In genomic region chr12:101280006-101280505, GRCh38 we compare ENCODE assay signal across 1 cellular context.
TF ChIP-seq lines count a peak whose summit lies in the region.

Gene UTP20 (plus strand): TSS chr12:101280105. CDS start chr12:101280283, 178 bp downstream.

TF ChIP-seq in HepG2, 621 proteins besides CTCF, POLR2A, EP300 and RAD21 (continued from another document and continues in another):
- TF ChIP-seq SRSF9 (IDR thresholded peaks at IDR 0.05; ENCODE audit: borderline replicate concordance, insufficient read depth, low read depth, low read length, poor library complexity, severe bottlenecking): no peak
- no peak for TF ChIP-seq ZNF329 (CRISPR knock-in tag; IDR thresholded peaks at IDR 0.05; ENCODE audit: low read depth)
- TF ChIP-seq ZNF678 (CRISPR knock-in tag; IDR thresholded peaks at IDR 0.05): no peak
- no peak for TF ChIP-seq ZNF782 (CRISPR knock-in tag; IDR thresholded peaks at IDR 0.05; ENCODE audit: borderline replicate concordance)
- TF ChIP-seq ZNF710 (CRISPR knock-in tag; IDR thresholded peaks at IDR 0.05; ENCODE audit: borderline replicate concordance): peak; percentile 63; the same call in 1 of the 2 replicates
- TF ChIP-seq YEATS2 (CRISPR knock-in tag; IDR thresholded peaks at IDR 0.05; ENCODE audit: borderline replicate concordance): peak; percentile 85; the same call in 1 of the 2 replicates
- no peak for TF ChIP-seq ZUFSP (CRISPR knock-in tag; IDR thresholded peaks at IDR 0.05; ENCODE audit: borderline replicate concordance)
- no peak for TF ChIP-seq GMEB1 (CRISPR knock-in tag; IDR thresholded peaks at IDR 0.05; ENCODE audit: borderline replicate concordance)
- TF ChIP-seq ZFX (CRISPR knock-in tag; IDR thresholded peaks at IDR 0.05; ENCODE audit: low read depth): no peak
- TF ChIP-seq KMT2B (CRISPR knock-in tag; IDR thresholded peaks at IDR 0.05): peak; percentile 75
- 0 out of 2 replicates have a peak, but pooled peaks have one; percentile 51 for TF ChIP-seq ZNF800 (CRISPR knock-in tag; IDR thresholded peaks at IDR 0.05)
- TF ChIP-seq BCL3 (CRISPR knock-in tag; IDR thresholded peaks at IDR 0.05): 0 out of 2 replicates have a peak, but pooled peaks have one; percentile 48
- TF ChIP-seq ZNF629 (CRISPR knock-in tag; conservative IDR thresholded peaks at IDR 0.05): no peak
- no peak for TF ChIP-seq RORA (CRISPR knock-in tag; IDR thresholded peaks at IDR 0.05)
- TF ChIP-seq ZNF724P (CRISPR knock-in tag; IDR thresholded peaks at IDR 0.05; ENCODE audit: borderline replicate concordance): 0 out of 2 replicates have a peak, but pooled peaks have one; percentile 48
- TF ChIP-seq ATF4 (CRISPR knock-in tag; IDR thresholded peaks at IDR 0.05): no peak
- peak; percentile 52; the same call in 1 of the 2 replicates for TF ChIP-seq HCFC1 (IDR thresholded peaks at IDR 0.05; ENCODE audit: low read depth, low read length)
- no peak for TF ChIP-seq NCOA1 (CRISPR knock-in tag; IDR thresholded peaks at IDR 0.05)
- TF ChIP-seq ZNF597 (CRISPR knock-in tag; IDR thresholded peaks at IDR 0.05): no peak
- no peak for TF ChIP-seq ELK4 (CRISPR knock-in tag; IDR thresholded peaks at IDR 0.05; ENCODE audit: borderline replicate concordance)
- no peak for TF ChIP-seq KIAA2018 (CRISPR knock-in tag; IDR thresholded peaks at IDR 0.05; ENCODE audit: borderline replicate concordance)
- no peak; the same call in 1 of the 2 replicates for TF ChIP-seq ERF (CRISPR knock-in tag; IDR thresholded peaks at IDR 0.05)
- no peak for TF ChIP-seq CENPT (CRISPR knock-in tag; IDR thresholded peaks at IDR 0.05; ENCODE audit: low read depth)
- TF ChIP-seq RBFOX2 (IDR thresholded peaks at IDR 0.05; ENCODE audit: low read depth, low read length): peak; percentile 78
- TF ChIP-seq NR2F2 (IDR thresholded peaks at IDR 0.05; ENCODE audit: borderline replicate concordance, low read depth): peak; percentile 43; the same call in 1 of the 2 replicates
- no peak for TF ChIP-seq IRF9 (CRISPR knock-in tag; IDR thresholded peaks at IDR 0.05; ENCODE audit: borderline replicate concordance)
- peak; percentile 73 for TF ChIP-seq HNF1B (CRISPR knock-in tag; IDR thresholded peaks at IDR 0.05)
